Comparison of ENCODE assay signal across 10 cellular contexts in the genomic region with DNA sequence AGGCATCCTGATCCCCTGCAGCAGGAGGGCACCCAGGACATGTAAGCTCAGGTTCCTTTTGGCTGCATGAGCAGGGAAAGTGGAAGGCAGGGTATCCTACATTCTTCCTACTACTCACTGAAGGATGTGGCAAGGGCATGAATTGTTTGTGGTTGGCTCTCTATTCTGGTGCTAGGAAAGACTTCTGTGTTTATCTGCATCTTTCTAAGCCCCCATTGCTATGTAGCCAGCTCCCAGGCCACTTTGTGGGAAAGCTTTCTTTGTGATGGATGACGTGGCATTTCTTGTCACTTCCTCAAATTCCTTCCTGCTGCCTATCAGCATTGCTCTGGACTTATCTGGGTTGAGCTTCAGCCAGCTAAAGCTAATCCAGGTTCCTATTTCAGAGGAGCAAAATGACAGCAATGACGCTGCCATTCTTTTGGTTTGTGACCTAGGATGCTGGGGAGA. TPM values are rescaled to one million over a fixed set of nuclear protein-coding genes. Genes with fewer than 3 reads are reported as not detected.
DNase-seq lines count a peak whose midpoint lies in the region; TF ChIP-seq lines count a peak whose summit lies in the region.
"Had no signal": no experiment of that assay in that cellular context is flagged by ENCODE, and none has a peak within 500 bp of the region (broad histone marks: within the 10 kb centered on the region; RNA-seq: fewer than 3 reads in every experiment).

No MANE protein-coding gene starts in this region.

- no peak overlapping the region for H3K4me3 ChIP-seq in fibroblast of lung (replicated peaks in 1 of 4; ENCODE audit: control extremely low read depth in 1 of 4, insufficient read depth in 1 of 4, low read depth in 3 of 4, low read length in 4 of 4)

- peak overlapping the region; percentile 24 for H3K27ac ChIP-seq in fibroblast of lung (ENCODE audit: insufficient read depth, low read length)

- H3K36me3 ChIP-seq in fibroblast of lung (ENCODE audit: control insufficient read depth, insufficient read depth, low read length) = no peaks in the 10 kb centered on the region

- no peak overlapping the region for H2AFZ ChIP-seq in fibroblast of lung (ENCODE audit: low read length)

- H3K27ac Mint-ChIP-seq in neural crest cell (ENCODE audit: unreplicated experiment) = peak overlapping the region; percentile 20

- TF ChIP-seq CTCF in fibroblast of lung (conservative IDR thresholded peaks at IDR 0.05 in 1 of 2, IDR thresholded peaks at IDR 0.05 in 1 of 2; ENCODE audit: low read depth in 1 of 2, low read length in 2 of 2) (no peak), neural crest cell (conservative IDR thresholded peaks at IDR 0.05) (no peak)

- H3K79me2 ChIP-seq in fibroblast of lung (ENCODE audit: control insufficient read depth, insufficient read depth, low read length) = peaks cover 73% of the 10 kb centered on the region

- H3K4me1 ChIP-seq in fibroblast of lung (ENCODE audit: control insufficient read depth, extremely low read depth, insufficient read depth, low read length) = peaks cover 15% of the 10 kb centered on the region

- DNase-seq in GDM1 (lab: John Stamatoyannopoulos, UW) (peak; percentile 93), OCI-M1 (lab: John Stamatoyannopoulos, UW) (peak; percentile 91), fibroblast of lung (ENCODE audit: low read depth in 2 of 2) (peak; percentile 47 to 93), neural crest cell (ENCODE audit: low read depth, low spot score) (no peak), dedifferentiated amniotic fluid mesenchymal stem cell (ENCODE audit: extremely low spot score) (no peak), NCI-H2196 (lab: John Stamatoyannopoulos, UW; ENCODE audit: unreplicated experiment) (no peak), NCI-H2227 treated with DMSO at 0.1 percent for 48 hours (lab: John Stamatoyannopoulos, UW) (no peak), NCI-H774 (lab: John Stamatoyannopoulos, UW) (no peak)
- DNase-seq: activated CD4-positive, alpha-beta T cell treated with anti-CD3 and anti-CD28 coated beads for 4 hours; aorta had no signal

- H3K27me3 ChIP-seq in fibroblast of lung (ENCODE audit: control insufficient read depth, insufficient read depth, low read length) = no peaks in the 10 kb centered on the region

- H3K9me3 Mint-ChIP-seq in neural crest cell = peaks cover 8% of the 10 kb centered on the region

- peaks cover 42% of the 10 kb centered on the region for H3K36me3 Mint-ChIP-seq in neural crest cell (ENCODE audit: low read depth)

- H4K20me1 ChIP-seq in fibroblast of lung (ENCODE audit: control insufficient read depth, extremely low read depth, insufficient read depth, low read length) = no peaks in the 10 kb centered on the region

- no peaks in the 10 kb centered on the region for H3K27me3 Mint-ChIP-seq in neural crest cell (ENCODE audit: low read depth)

- no peaks in the 10 kb centered on the region for H3K9me3 ChIP-seq in fibroblast of lung (ENCODE audit: control insufficient read depth, insufficient read depth, low read depth, low read length)

- no peak overlapping the region for H3K4me2 ChIP-seq in fibroblast of lung (ENCODE audit: extremely low read depth, insufficient read depth, low read length)

- no peak overlapping the region for H3K4me3 Mint-ChIP-seq in neural crest cell

- H3K9ac ChIP-seq in fibroblast of lung (ENCODE audit: insufficient read depth, low read length) = no peak overlapping the region

- peaks cover 12% of the 10 kb centered on the region for H3K4me1 Mint-ChIP-seq in neural crest cell

RNA-seq across cellular contexts. Expression of gene MEIS1, which starts 46.2 kb away (rescaled TPM):
- total RNA-seq in fibroblast of lung (119 and 139 TPM in 2 replicates), neural crest cell (101 and 107 TPM in 2 replicates)
- 48.3 and 51.6 TPM in 2 replicates for polyA plus RNA-seq in fibroblast of lung
- polyA plus RNA-seq in fibroblast of lung (2012) = 43.2 and 44.1 TPM in 2 replicates
- polyA minus RNA-seq in fibroblast of lung (ENCODE audit: low replicate concordance) = 62.6 and 69.9 TPM in 2 replicates

Comparison
In these comparisons a context has a peak if more than half of its experiments do, and no peak if none do; other contexts are left out.
1. DNase-seq: peak in GDM1 (single experiment), OCI-M1 (single experiment) and fibroblast of lung (2 of 2); none in neural crest cell (single experiment), dedifferentiated amniotic fluid mesenchymal stem cell (single experiment), NCI-H2196 (single experiment), NCI-H2227 treated with DMSO at 0.1 percent for 48 hours (single experiment) and NCI-H774 (single experiment).